ENCODE assay signal across 35 cellular contexts in genomic region chr16:61374071-61374470, GRCh38.
"Had no signal": no experiment of that assay in that cellular context is flagged by ENCODE, and none has a peak within 500 bp of the region (broad histone marks: within the 10 kb centered on the region; RNA-seq: fewer than 3 reads in every experiment).

No MANE protein-coding gene starts in this region.

- H3K36me3 ChIP-seq: MG63 had no signal

- H3K9me3 ChIP-seq: MG63 had no signal

- H3K4me3 ChIP-seq: MG63 had no signal

- H3K4me2 ChIP-seq: KMS-11 had no signal

- DNase-seq: Karpas-422, Kasumi-1, MG63, MM.1S, MV-4-11, NCI-H1048, NCI-H1092, NCI-H1092 treated with DMSO at 0.1 percent for 48 hours, NCI-H1105, NCI-H1105 treated with DMSO at 0.1 percent for 48 hours, NCI-H1417, NCI-H1417 treated with DMSO at 0.1 percent for 48 hours, NCI-H1436, NCI-H1436 treated with DMSO at 0.1 percent for 48 hours, NCI-H146, NCI-H1694, NCI-H1694 treated with DMSO at 0.1 percent for 48 hours, NCI-H187, NCI-H187 treated with DMSO at 0.1 percent for 48 hours, NCI-H1930, NCI-H2029, NCI-H2029 treated with DMSO at 0.1 percent for 48 hours, NCI-H2081, NCI-H2081 treated with DMSO at 0.1 percent for 48 hours, NCI-H2107, NCI-H2171, NCI-H2171 treated with DMSO at 0.1 percent for 48 hours, NCI-H2227 treated with DMSO at 0.1 percent for 48 hours, NCI-H226, NCI-H345, NCI-H446, NCI-H446 treated with DMSO at 0.1 percent for 48 hours, NCI-H510A, NCI-H510A treated with DMSO at 0.1 percent for 48 hours had no signal

- H3K27me3 ChIP-seq: MG63 had no signal

- H3K9ac ChIP-seq: KMS-11 had no signal

- H3K27ac ChIP-seq: KMS-11 had no signal
